ENCODE assay signal across 22 cellular contexts in genomic region chr22:48318173-48318572, GRCh38.
DNase-seq lines count a peak whose midpoint lies in the region; ATAC-seq, FAIRE-seq and TF ChIP-seq lines count a peak whose summit lies in the region.
"Had no signal": no experiment of that assay in that cellular context is flagged by ENCODE, and none has a peak within 500 bp of the region (broad histone marks: within the 10 kb centered on the region; RNA-seq: fewer than 3 reads in every experiment).

No MANE protein-coding gene starts in this region.

- TF ChIP-seq CTCF in RWPE2 (IDR thresholded peaks at IDR 0.05; ENCODE audit: poor library complexity, severe bottlenecking) (no peak), nephron (IDR thresholded peaks at IDR 0.05; ENCODE audit: unreplicated experiment in 3 of 3) (no peak), spleen (IDR thresholded peaks at IDR 0.05 in 8 of 11, conservative IDR thresholded peaks at IDR 0.05 in 3 of 11) (no peak)

- H3K36me3 Mint-ChIP-seq in nephron (ENCODE audit: low read depth), result peaks cover 4% of the 10 kb centered on the region
- H3K36me3 Mint-ChIP-seq: CD4-positive, CD25-positive, alpha-beta regulatory T cell; CD8-positive, alpha-beta memory T cell had no signal

- H3K36me3 ChIP-seq in RWPE2 (ENCODE audit: low read depth) (no peaks in the 10 kb centered on the region), spleen (no peaks in the 10 kb centered on the region)
- H3K36me3 ChIP-seq: BE2C had no signal

- H3K9me3 ChIP-seq in RWPE2 (ENCODE audit: severe bottlenecking) (no peaks in the 10 kb centered on the region), spleen (peaks cover 0 to 6% (median under 1%) of the 10 kb centered on the region in 8 donors)

- DNase-seq in RWPE2 (ENCODE audit: low spot score) (peak; percentile 9), islet precursor cell (peak; percentile 17), spleen (no peak), GM12892 (ENCODE audit: insufficient read length) (no peak)
- DNase-seq in activated CD4-positive, CD25-positive, alpha-beta regulatory T cell (lab: John Stamatoyannopoulos, UW), result no peak
- DNase-seq: ACHN; BE2C; C1 segment of cervical spinal cord; CD4-positive, CD25-positive, alpha-beta regulatory T cell; CD8-positive, alpha-beta memory T cell; COR-L47; DMS 273 treated with DMSO at 0.1 percent for 48 hours; DMS53; DND-41; EL; HCEC 1CT had no signal

- TF ChIP-seq POLR2A in spleen (IDR thresholded peaks at IDR 0.05) (no peak), GM12892 (IDR thresholded peaks at IDR 0.05; ENCODE audit: low read depth, low read length) (no peak)

- no peaks in the 10 kb centered on the region for H3K4me1 ChIP-seq in RWPE2 (ENCODE audit: insufficient read depth, poor library complexity, severe bottlenecking)
- no peaks in the 10 kb centered on the region for H3K4me1 ChIP-seq in spleen
- H3K4me1 ChIP-seq: BE2C had no signal

- H3K4me3 ChIP-seq in RWPE2 (ENCODE audit: severe bottlenecking) (no peak overlapping the region), spleen (no peak overlapping the region)
- H3K4me3 ChIP-seq: GM12878, GM23338 had no signal

- WGBS in spleen, 5 donors, result 69 to 78% (median 75%) methylated on average over 6 of the region's 6 CpGs

- no peak overlapping the region for H3K4me3 Mint-ChIP-seq in nephron
- H3K4me3 Mint-ChIP-seq: CD4-positive, CD25-positive, alpha-beta regulatory T cell; CD8-positive, alpha-beta memory T cell; GM23338 had no signal

- no peak for ATAC-seq in RWPE2 (ENCODE audit: low read depth)
- ATAC-seq: GM12878, GM23338 had no signal

- intact Hi-C loops in spleen (cut with DNase I; ENCODE audit: low total_unique reads), result no loop called here

- H3K4me1 Mint-ChIP-seq in nephron, result peaks cover 35% of the 10 kb centered on the region
- H3K4me1 Mint-ChIP-seq: CD4-positive, CD25-positive, alpha-beta regulatory T cell; CD8-positive, alpha-beta memory T cell had no signal

- H3K27ac ChIP-seq in RWPE2 (ENCODE audit: poor library complexity, severe bottlenecking) (no peak overlapping the region), spleen (no peak overlapping the region)

- no peak for FAIRE-seq in GM12892 (lab: Jason Lieb, UNC)
- FAIRE-seq: A204.1, GM12878, GM18507, H54 had no signal

- H3K9me3 Mint-ChIP-seq in nephron, result peaks cover 7% of the 10 kb centered on the region

- H3K27me3 ChIP-seq in RWPE2 (ENCODE audit: insufficient read depth, poor library complexity, severe bottlenecking), result no peaks in the 10 kb centered on the region
- peaks cover 0 to 18% (median 0%) of the 10 kb centered on the region in 7 donors for H3K27me3 ChIP-seq in spleen (replicated peaks in 1 of 7)
- H3K27me3 ChIP-seq: BE2C had no signal

- H3K27me3 Mint-ChIP-seq in nephron (ENCODE audit: low read depth), result peaks cover 15% of the 10 kb centered on the region
- H3K27me3 Mint-ChIP-seq: CD4-positive, CD25-positive, alpha-beta regulatory T cell had no signal

- H3K27ac Mint-ChIP-seq in nephron, result peak overlapping the region in 2 of 3 experiments; percentile 4 to 9
- H3K27ac Mint-ChIP-seq: CD4-positive, CD25-positive, alpha-beta regulatory T cell; CD8-positive, alpha-beta memory T cell; GM23338 had no signal

Comparison
In these comparisons a context has a peak if more than half of its experiments do, and no peak if none do; other contexts are left out.
1. DNase-seq: peak in RWPE2 (single experiment) and islet precursor cell (single experiment); none in spleen (single experiment), activated CD4-positive, CD25-positive, alpha-beta regulatory T cell (0 of 4) and GM12892 (single experiment).